ENCODE assay signal across 8 cellular contexts in the genomic region with DNA sequence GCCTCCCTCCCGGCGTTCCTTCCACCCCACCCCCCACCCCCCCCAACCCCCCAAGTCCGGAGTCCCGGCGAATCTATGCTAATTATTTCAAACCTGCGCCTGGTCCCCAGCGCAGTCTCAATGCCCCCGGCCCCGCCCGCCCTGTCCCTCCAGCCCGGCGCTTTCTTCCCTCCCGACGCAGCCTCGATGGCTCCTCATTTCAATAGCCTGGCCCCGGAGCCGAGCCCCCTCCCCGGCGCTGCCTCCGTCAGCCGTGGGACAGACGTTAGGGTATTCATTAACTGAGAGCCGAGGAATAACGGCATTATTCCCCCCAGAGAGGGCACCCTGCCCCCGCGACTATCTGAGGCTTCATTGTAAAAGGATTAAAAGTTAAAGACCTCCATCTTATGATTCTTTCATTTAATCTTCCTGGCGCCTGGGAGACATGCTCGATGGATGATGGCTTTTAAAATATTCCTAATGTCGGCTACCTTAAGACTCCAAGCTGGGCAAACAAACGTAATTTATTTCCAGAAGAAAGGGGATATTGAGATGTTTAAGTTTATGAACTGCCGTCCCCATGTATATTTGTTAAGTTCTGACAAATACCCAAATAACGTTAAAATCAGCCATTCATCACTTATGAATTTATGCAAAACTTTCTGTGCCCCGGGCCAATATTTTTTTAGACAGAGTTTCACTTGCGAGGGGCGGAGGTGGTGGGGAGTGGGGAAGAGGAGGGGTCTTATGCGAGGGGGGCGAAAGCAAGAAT. TPM values are rescaled to one million over a fixed set of nuclear protein-coding genes. Genes with fewer than 3 reads are reported as not detected.
DNase-seq lines count a peak whose midpoint lies in the region; ATAC-seq and TF ChIP-seq lines count a peak whose summit lies in the region.

No MANE protein-coding gene starts in this region.

- no peaks in the 10 kb centered on the region for H3K36me3 ChIP-seq in CD4-positive, alpha-beta memory T cell (ENCODE audit: insufficient read depth, low read length)

- H3K27ac ChIP-seq in CD4-positive, alpha-beta memory T cell (ENCODE audit: low read depth, low read length) = no peak overlapping the region

- CTCF ChIA-PET in CD4-positive, alpha-beta memory T cell (lab: Charles Lee; ENCODE audit: partially characterized antibody) = no interaction called here

- peaks cover 0 to 3% of the 10 kb centered on the region in 2 donors for H3K36me3 Mint-ChIP-seq in CD4-positive, alpha-beta memory T cell
- H3K36me3 Mint-ChIP-seq in IgD-negative memory B cell = no peaks in the 10 kb centered on the region
- no peaks in the 10 kb centered on the region for H3K36me3 Mint-ChIP-seq in chondrocyte (ENCODE audit: low read depth)
- H3K36me3 Mint-ChIP-seq in osteocyte (ENCODE audit: unreplicated experiment) = no peaks in the 10 kb centered on the region

- H3K9me3 ChIP-seq in CD4-positive, alpha-beta memory T cell (ENCODE audit: control insufficient read depth in 1 of 2, low read length in 2 of 2) = no peaks in the 10 kb centered on the region

- H3K27ac Mint-ChIP-seq in CD4-positive, alpha-beta memory T cell = peak overlapping the region in 3 of 7 donors; percentile 1 to 53 (median 21)
- H3K27ac Mint-ChIP-seq in IgD-negative memory B cell = no peak overlapping the region
- no peak overlapping the region for H3K27ac Mint-ChIP-seq in chondrocyte (ENCODE audit: unreplicated experiment)
- H3K27ac Mint-ChIP-seq in osteocyte (ENCODE audit: unreplicated experiment) = no peak overlapping the region

- no peak for ATAC-seq in HG03342 (IDR thresholded peaks at IDR 0.05; ENCODE audit: unreplicated experiment)

- H3K27me3 ChIP-seq in CD4-positive, alpha-beta memory T cell (ENCODE audit: insufficient read depth, low read length) = peaks cover 21% of the 10 kb centered on the region

- no peak for TF ChIP-seq CTCF in chondrocyte (IDR thresholded peaks at IDR 0.05)
- TF ChIP-seq CTCF in osteocyte (IDR thresholded peaks at IDR 0.05) = no peak

- no peak overlapping the region for H3K4me3 ChIP-seq in CD4-positive, alpha-beta memory T cell (ENCODE audit: low read length in 2 of 2)

- no peak for DNase-seq in CD4-positive, alpha-beta memory T cell
- DNase-seq in chondrocyte (ENCODE audit: low spot score) (no peak), osteocyte (ENCODE audit: extremely low spot score, unreplicated experiment) (no peak), NCI-H1105 treated with DMSO at 0.1 percent for 48 hours (lab: John Stamatoyannopoulos, UW) (no peak), AG08396 (ENCODE audit: low spot score) (no peak), NCI-H1930 (lab: John Stamatoyannopoulos, UW) (no peak)

- H3K27me3 Mint-ChIP-seq in CD4-positive, alpha-beta memory T cell = peaks cover 28 to 41% of the 10 kb centered on the region in 2 donors
- H3K27me3 Mint-ChIP-seq in IgD-negative memory B cell = peaks cover 39% of the 10 kb centered on the region
- H3K27me3 Mint-ChIP-seq in chondrocyte (ENCODE audit: low read depth) = peaks cover 17% of the 10 kb centered on the region
- peaks cover 41% of the 10 kb centered on the region for H3K27me3 Mint-ChIP-seq in osteocyte (ENCODE audit: unreplicated experiment)

- peak overlapping the region; percentile 29 to 91 (median 74) for H3K4me3 Mint-ChIP-seq in CD4-positive, alpha-beta memory T cell
- H3K4me3 Mint-ChIP-seq in IgD-negative memory B cell (peak overlapping the region; percentile 44 to 90 (median 72)), chondrocyte (ENCODE audit: unreplicated experiment) (peak overlapping the region; percentile 69), osteocyte (ENCODE audit: unreplicated experiment) (peak overlapping the region; percentile 58)

- peaks cover 59% of the 10 kb centered on the region for H3K4me1 ChIP-seq in CD4-positive, alpha-beta memory T cell (ENCODE audit: insufficient read depth, low read length)

- POLR2A ChIA-PET in CD4-positive, alpha-beta memory T cell (lab: Charles Lee; ENCODE audit: partially characterized antibody) = interaction anchor here (0.7 kb wide), 1 partner anchor 56 kb away, joined by 3 read pairs; no protein-coding TSS in a partner anchor

- H3K4me1 Mint-ChIP-seq in CD4-positive, alpha-beta memory T cell = peaks cover 21 to 61% (median 35%) of the 10 kb centered on the region in 4 donors
- H3K4me1 Mint-ChIP-seq in IgD-negative memory B cell = peaks cover 6 to 13% (median 11%) of the 10 kb centered on the region in 3 donors
- H3K4me1 Mint-ChIP-seq in chondrocyte (ENCODE audit: low read depth) = peaks cover 42% of the 10 kb centered on the region
- H3K4me1 Mint-ChIP-seq in osteocyte (ENCODE audit: unreplicated experiment) = peaks cover 32% of the 10 kb centered on the region

- intact Hi-C loops in CD4-positive, alpha-beta memory T cell (cut with micrococcal nuclease) = no loop called here

- H3K9me3 Mint-ChIP-seq in CD4-positive, alpha-beta memory T cell = peaks cover 0 to 3% (median 0%) of the 10 kb centered on the region in 8 donors
- no peaks in the 10 kb centered on the region for H3K9me3 Mint-ChIP-seq in IgD-negative memory B cell
- H3K9me3 Mint-ChIP-seq in chondrocyte (ENCODE audit: low read depth) = no peaks in the 10 kb centered on the region
- no peaks in the 10 kb centered on the region for H3K9me3 Mint-ChIP-seq in osteocyte (ENCODE audit: unreplicated experiment)

RNA-seq across cellular contexts. Expression of a gene that starts 3.4 kb away (rescaled TPM):
- total RNA-seq in CD4-positive, alpha-beta memory T cell = 10 to 100 TPM; 15.4 to 16.2 TPM
- 1 to 10 TPM in 1 of 2 donors, under 1 TPM in 1; 0.88 to 3.6 TPM for polyA plus RNA-seq in CD4-positive, alpha-beta memory T cell
- 1.3 TPM for polyA plus RNA-seq in IgD-negative memory B cell
- total RNA-seq in chondrocyte (1.4 to 2.0 TPM (median 1.4 TPM) in 3 replicates), osteocyte (not detected in 2 replicates)
